ENCODE assay signal across 9 cellular contexts in the genomic region with DNA sequence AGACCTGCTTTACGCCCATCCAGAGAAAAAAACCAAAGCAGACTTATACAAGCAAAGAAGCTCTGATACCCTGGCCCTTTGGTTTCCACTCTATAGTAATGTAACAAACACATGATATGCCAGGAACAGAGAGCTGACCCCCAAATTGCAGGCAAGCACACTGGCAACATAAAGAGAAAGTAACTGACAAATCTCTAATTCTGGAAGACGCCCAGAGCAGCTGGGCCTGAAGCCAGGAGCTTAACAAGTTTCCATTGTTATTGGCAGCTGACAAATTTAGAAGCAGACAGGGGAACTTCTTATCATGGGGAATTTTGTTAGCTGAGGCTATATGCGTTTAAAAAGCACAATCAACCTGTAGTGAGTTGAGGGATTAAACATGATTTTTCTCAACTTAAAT.
A peak's percentile ranks its signal among the peaks of the same experiment; 100 is the strongest.
DNase-seq lines count a peak whose midpoint lies in the region; ATAC-seq, FAIRE-seq and TF ChIP-seq lines count a peak whose summit lies in the region.
"Had no signal": no experiment of that assay in that cellular context is flagged by ENCODE, and none has a peak within 500 bp of the region (broad histone marks: within the 10 kb centered on the region; RNA-seq: fewer than 3 reads in every experiment).

No MANE protein-coding gene starts in this region.

- ATAC-seq in SK-N-SH treated with all-trans-retinoic acid at 6 μM for 48 hours (peak; percentile 40; the same call in 2 of the 3 replicates), GM18519 (IDR thresholded peaks at IDR 0.05; ENCODE audit: low FRiP score, unreplicated experiment) (no peak), GM19328 (IDR thresholded peaks at IDR 0.05; ENCODE audit: unreplicated experiment) (no peak), T-helper 17 cell (no peak)

- no peaks in the 10 kb centered on the region for H3K9me3 ChIP-seq in T-helper 17 cell (ENCODE audit: control insufficient read depth, low read length, poor library complexity, severe bottlenecking)

- peaks cover 4% of the 10 kb centered on the region for H3K36me3 Mint-ChIP-seq in T-helper 17 cell (ENCODE audit: low read depth)

- no peak for TF ChIP-seq RAD21 in Ishikawa (IDR thresholded peaks at IDR 0.05; ENCODE audit: low read depth)

- TF ChIP-seq POLR2A in GM12891 (IDR thresholded peaks at IDR 0.05; ENCODE audit: low read depth, low read length), result no peak

- H3K4me3 Mint-ChIP-seq in T-helper 17 cell, result no peak overlapping the region
- H3K4me3 Mint-ChIP-seq: central memory CD8-positive, alpha-beta T cell had no signal

- peaks cover 6% of the 10 kb centered on the region for H3K4me1 Mint-ChIP-seq in T-helper 17 cell

- DNase-seq in globus pallidus (ENCODE audit: low spot score) (peak; percentile 95), renal cortical epithelial cell (ENCODE audit: low read depth) (peak; percentile 22), GM12891 (ENCODE audit: insufficient read length, low spot score) (no peak), T-helper 17 cell (no peak)

- no peak for TF ChIP-seq EP300 in Ishikawa (IDR thresholded peaks at IDR 0.05; ENCODE audit: borderline replicate concordance)

- no peaks in the 10 kb centered on the region for H3K27me3 Mint-ChIP-seq in T-helper 17 cell
- H3K27me3 Mint-ChIP-seq: central memory CD8-positive, alpha-beta T cell had no signal

- no peak for FAIRE-seq in GM12891 (lab: Jason Lieb, UNC)

- H3K27ac Mint-ChIP-seq in T-helper 17 cell, result no peak overlapping the region

TF ChIP-seq in Ishikawa, 13 proteins besides CTCF, POLR2A, EP300 and RAD21:
- TF ChIP-seq TAF1 (IDR thresholded peaks at IDR 0.05; ENCODE audit: low read depth) (no peak), NFIC (IDR thresholded peaks at IDR 0.05) (peak; percentile 55)

TF ChIP-seq in SK-N-SH treated with all-trans-retinoic acid at 6 μM for 48 hours, 23 proteins besides CTCF, POLR2A, EP300 and RAD21:
- TF ChIP-seq, protein P1, sequence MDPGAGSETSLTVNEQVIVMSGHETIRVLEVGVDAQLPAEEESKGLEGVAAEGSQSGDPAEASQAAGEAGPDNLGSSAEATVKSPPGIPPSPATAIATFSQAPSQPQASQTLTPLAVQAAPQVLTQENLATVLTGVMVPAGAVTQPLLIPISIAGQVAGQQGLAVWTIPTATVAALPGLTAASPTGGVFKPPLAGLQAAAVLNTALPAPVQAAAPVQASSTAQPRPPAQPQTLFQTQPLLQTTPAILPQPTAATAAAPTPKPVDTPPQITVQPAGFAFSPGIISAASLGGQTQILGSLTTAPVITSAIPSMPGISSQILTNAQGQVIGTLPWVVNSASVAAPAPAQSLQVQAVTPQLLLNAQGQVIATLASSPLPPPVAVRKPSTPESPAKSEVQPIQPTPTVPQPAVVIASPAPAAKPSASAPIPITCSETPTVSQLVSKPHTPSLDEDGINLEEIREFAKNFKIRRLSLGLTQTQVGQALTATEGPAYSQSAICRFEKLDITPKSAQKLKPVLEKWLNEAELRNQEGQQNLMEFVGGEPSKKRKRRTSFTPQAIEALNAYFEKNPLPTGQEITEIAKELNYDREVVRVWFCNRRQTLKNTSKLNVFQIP (CRISPR knock-in tag; IDR thresholded peaks at IDR 0.05; ENCODE audit: borderline replicate concordance, low read depth), result no peak
- TF ChIP-seq, protein P2, sequence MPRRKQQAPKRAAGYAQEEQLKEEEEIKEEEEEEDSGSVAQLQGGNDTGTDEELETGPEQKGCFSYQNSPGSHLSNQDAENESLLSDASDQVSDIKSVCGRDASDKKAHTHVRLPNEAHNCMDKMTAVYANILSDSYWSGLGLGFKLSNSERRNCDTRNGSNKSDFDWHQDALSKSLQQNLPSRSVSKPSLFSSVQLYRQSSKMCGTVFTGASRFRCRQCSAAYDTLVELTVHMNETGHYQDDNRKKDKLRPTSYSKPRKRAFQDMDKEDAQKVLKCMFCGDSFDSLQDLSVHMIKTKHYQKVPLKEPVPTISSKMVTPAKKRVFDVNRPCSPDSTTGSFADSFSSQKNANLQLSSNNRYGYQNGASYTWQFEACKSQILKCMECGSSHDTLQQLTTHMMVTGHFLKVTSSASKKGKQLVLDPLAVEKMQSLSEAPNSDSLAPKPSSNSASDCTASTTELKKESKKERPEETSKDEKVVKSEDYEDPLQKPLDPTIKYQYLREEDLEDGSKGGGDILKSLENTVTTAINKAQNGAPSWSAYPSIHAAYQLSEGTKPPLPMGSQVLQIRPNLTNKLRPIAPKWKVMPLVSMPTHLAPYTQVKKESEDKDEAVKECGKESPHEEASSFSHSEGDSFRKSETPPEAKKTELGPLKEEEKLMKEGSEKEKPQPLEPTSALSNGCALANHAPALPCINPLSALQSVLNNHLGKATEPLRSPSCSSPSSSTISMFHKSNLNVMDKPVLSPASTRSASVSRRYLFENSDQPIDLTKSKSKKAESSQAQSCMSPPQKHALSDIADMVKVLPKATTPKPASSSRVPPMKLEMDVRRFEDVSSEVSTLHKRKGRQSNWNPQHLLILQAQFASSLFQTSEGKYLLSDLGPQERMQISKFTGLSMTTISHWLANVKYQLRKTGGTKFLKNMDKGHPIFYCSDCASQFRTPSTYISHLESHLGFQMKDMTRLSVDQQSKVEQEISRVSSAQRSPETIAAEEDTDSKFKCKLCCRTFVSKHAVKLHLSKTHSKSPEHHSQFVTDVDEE (CRISPR knock-in tag; IDR thresholded peaks at IDR 0.05), result 0 out of 2 replicates have a peak, but pooled peaks have one; percentile 33
- peak; percentile 31; the same call in 1 of the 2 replicates for TF ChIP-seq ISL1 (CRISPR knock-in tag; IDR thresholded peaks at IDR 0.05)

TF ChIP-seq in GM12891, 5 proteins besides CTCF, POLR2A, EP300 and RAD21:
- TF ChIP-seq POLR2AphosphoS5 (IDR thresholded peaks at IDR 0.05; ENCODE audit: low read depth, low read length) (no peak), TAF1 (IDR thresholded peaks at IDR 0.05; ENCODE audit: low read depth, low read length) (no peak), POU2F2 (IDR thresholded peaks at IDR 0.05; ENCODE audit: low read depth, low read length) (no peak), PAX5 (IDR thresholded peaks at IDR 0.05; ENCODE audit: insufficient read depth, low read length, severe bottlenecking) (no peak), SPI1 (IDR thresholded peaks at IDR 0.05; ENCODE audit: low read depth, low read length) (no peak)

Comparison
In these comparisons a context has a peak if more than half of its experiments do, and no peak if none do; other contexts are left out.
1. DNase-seq: peak in globus pallidus (single experiment) and renal cortical epithelial cell (single experiment); none in GM12891 (single experiment) and T-helper 17 cell (0 of 3).